In genomic region chr7:128425851-128426250, GRCh38 we compare ENCODE assay signal across 8 cellular contexts. TPM values are rescaled to one million over a fixed set of nuclear protein-coding genes. Genes with fewer than 3 reads are reported as not detected.
A peak's percentile ranks its signal among the peaks of the same experiment; 100 is the strongest.
DNase-seq lines count a peak whose midpoint lies in the region; ATAC-seq and TF ChIP-seq lines count a peak whose summit lies in the region.

No MANE protein-coding gene starts in this region.

- TF ChIP-seq POLR2A in heart left ventricle (IDR thresholded peaks at IDR 0.05) = no peak

- WGBS in heart left ventricle, 4 donors = 36 to 50% (median 40%) methylated on average over 4 of the region's 4 CpGs

- no peaks in the 10 kb centered on the region for H3K9me3 ChIP-seq in heart left ventricle

- no peaks in the 10 kb centered on the region for H3K79me2 ChIP-seq in KMS-11 (ENCODE audit: insufficient read depth, low read depth)

- H3K27me3 ChIP-seq in KMS-11 (ENCODE audit: insufficient read depth, low read depth) = no peaks in the 10 kb centered on the region
- H3K27me3 ChIP-seq in heart left ventricle = no peaks in the 10 kb centered on the region

- H3K9ac ChIP-seq in KMS-11 = no peak overlapping the region

- DNase-seq in DMS53 (lab: John Stamatoyannopoulos, UW) = peak; percentile 79
- DNase-seq in SK-MEL-5 (ENCODE audit: low read depth, low spot score) = peak; percentile 85
- peak; percentile 73 for DNase-seq in activated naive CD4-positive, alpha-beta T cell treated with anti-CD3 and anti-CD28 coated beads, Interleukin-2, amount 50 U/mL, for 16 hours
- peak; percentile 55 to 76 (median 66) for DNase-seq in heart left ventricle
- DNase-seq in sciatic nerve (ENCODE audit: low spot score) = peak; percentile 87
- no peak for DNase-seq in middle frontal gyrus (ENCODE audit: extremely low spot score, low spot score)
- no peak for DNase-seq in cortex of kidney (lab: John Stamatoyannopoulos, UW)

- no peak overlapping the region for H3K4me2 ChIP-seq in KMS-11

- in situ Hi-C loops in SK-MEL-5 (cut with HindIII; ENCODE audit: low pct_unique_long_range_greater_than_20kb, low sequenced_read_pairs) = no loop called here

- H3K36me3 ChIP-seq in KMS-11 (ENCODE audit: insufficient read depth) (no peaks in the 10 kb centered on the region), heart left ventricle (no peaks in the 10 kb centered on the region)

- H3K4me3 ChIP-seq in KMS-11 (IDR thresholded peaks at IDR 0.05; ENCODE audit: insufficient read depth, low read depth, low read length) (no peak overlapping the region), heart left ventricle (no peak overlapping the region)

- peak overlapping the region; percentile 16; the same call in 1 of the 2 replicates for H2AFZ ChIP-seq in KMS-11 (ENCODE audit: low read depth)

- peak; percentile 97 for TF ChIP-seq CTCF in KMS-11 (conservative IDR thresholded peaks at IDR 0.05; ENCODE audit: low read depth, low read length)
- TF ChIP-seq CTCF in heart left ventricle (IDR thresholded peaks at IDR 0.05) = peak; percentile 79 to 98 (median 86)

- peaks cover 10% of the 10 kb centered on the region for H3K4me1 ChIP-seq in KMS-11 (ENCODE audit: low read depth, poor library complexity, severe bottlenecking)
- H3K4me1 ChIP-seq in heart left ventricle = peaks cover 0 to 14% (median 0%) of the 10 kb centered on the region in 12 donors

- peak; percentile 45 to 60 (median 56) for ATAC-seq in heart left ventricle
- peak; percentile 50 for ATAC-seq in sciatic nerve

- H4K20me1 ChIP-seq in KMS-11 (ENCODE audit: insufficient read depth) = no peaks in the 10 kb centered on the region

- H3K27ac ChIP-seq in KMS-11 = no peak overlapping the region
- H3K27ac ChIP-seq in heart left ventricle = no peak overlapping the region

- intact Hi-C loops in heart left ventricle (cut with DNase I) (loop anchor here in 8 of 10 donors (1.0 to 2.0 kb wide), 4 partner anchors 27 to 77 kb away; no protein-coding TSS in a partner anchor), sciatic nerve (cut with DNase I) (no loop called here)

RNA-seq across cellular contexts. Expression of gene IMPDH1, which starts 16.1 kb away (rescaled TPM):
- total RNA-seq in SK-MEL-5 (2014; rRNA removed; shearing (Covaris generic)) = 64.3 and 68.3 TPM in 2 replicates
- 110 and 121 TPM in 2 replicates for polyA plus RNA-seq in SK-MEL-5 (2015; cell fraction: cytosol; rRNA removed)
- polyA plus RNA-seq in SK-MEL-5 (2015; cell fraction: nucleus; rRNA removed) = 112 and 130 TPM in 2 replicates
- 10 to 100 TPM; 12.3 to 65.3 (median 25.7) TPM for total RNA-seq in heart left ventricle
- polyA plus RNA-seq in heart left ventricle = 10 to 100 TPM; 16.6 to 23.6 TPM
- 49.3 TPM for total RNA-seq in sciatic nerve

RNA-seq across cellular contexts. Expression of gene HILPDA, which starts 29.8 kb away (rescaled TPM):
- total RNA-seq in SK-MEL-5 (2014; rRNA removed; shearing (Covaris generic)) = 15.6 and 18.6 TPM in 2 replicates
- 18.2 and 20.4 TPM in 2 replicates for polyA plus RNA-seq in SK-MEL-5 (2015; cell fraction: cytosol; rRNA removed)
- polyA plus RNA-seq in SK-MEL-5 (2015; cell fraction: nucleus; rRNA removed) = 13.2 and 20.1 TPM in 2 replicates
- total RNA-seq in heart left ventricle = 10 to 100 TPM in 3 of 9 donors, 1 to 10 TPM in 6; 6.1 to 17.7 (median 7.7) TPM
- 1 to 10 TPM; 7.5 to 8.5 TPM for polyA plus RNA-seq in heart left ventricle
- 49.4 TPM for total RNA-seq in sciatic nerve

RNA-seq across cellular contexts. Expression of gene METTL2B, which starts 50.7 kb away (rescaled TPM):
- total RNA-seq in SK-MEL-5 (2014; rRNA removed; shearing (Covaris generic)) = 55.7 and 58.5 TPM in 2 replicates
- 43.6 and 45.5 TPM in 2 replicates for polyA plus RNA-seq in SK-MEL-5 (2015; cell fraction: cytosol; rRNA removed)
- 34.7 and 35.8 TPM in 2 replicates for polyA plus RNA-seq in SK-MEL-5 (2015; cell fraction: nucleus; rRNA removed)
- total RNA-seq in heart left ventricle (10 to 100 TPM; 15.0 to 24.6 (median 21.4) TPM), sciatic nerve (23.3 TPM)
- 10 to 100 TPM in 1 of 2 donors, 1 to 10 TPM in 1; 9.1 to 20.0 TPM for polyA plus RNA-seq in heart left ventricle

Comparison
In these comparisons a context has a peak if more than half of its experiments do, and no peak if none do; other contexts are left out.
1. DNase-seq: peak in DMS53 (single experiment), SK-MEL-5 (single experiment), activated naive CD4-positive, alpha-beta T cell treated with anti-CD3 and anti-CD28 coated beads, Interleukin-2, amount 50 U/mL, for 16 hours (single experiment), heart left ventricle (5 of 5) and sciatic nerve (single experiment); none in middle frontal gyrus (single experiment) and cortex of kidney (single experiment).